8 cellular contexts compared by ENCODE assay signal in the genomic region with DNA sequence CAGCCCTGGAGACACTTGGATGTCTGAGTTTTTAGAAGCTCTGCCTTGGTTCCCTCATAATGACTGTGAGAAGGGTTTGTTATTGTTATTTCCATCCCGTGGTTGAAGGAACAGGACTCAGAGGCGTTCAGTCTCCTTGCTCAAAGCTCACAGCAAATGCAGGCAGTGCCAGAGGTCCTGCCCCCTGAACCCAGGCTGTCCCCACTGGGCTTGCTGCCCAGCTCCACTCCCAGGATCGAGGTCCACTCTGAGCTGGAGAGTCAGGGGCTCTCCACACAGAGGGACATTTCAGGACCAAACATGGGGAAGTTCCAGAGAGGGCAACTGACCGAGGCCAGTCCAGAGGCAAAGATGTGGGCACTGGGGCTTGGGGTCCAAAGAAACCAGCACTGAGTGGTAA. TPM values are rescaled to one million over a fixed set of nuclear protein-coding genes. Genes with fewer than 3 reads are reported as not detected.
"Had no signal": no experiment of that assay in that cellular context is flagged by ENCODE, and none has a peak within 500 bp of the region (broad histone marks: within the 10 kb centered on the region; RNA-seq: fewer than 3 reads in every experiment).

No MANE protein-coding gene starts in this region.

- DNase-seq: H9, HCEC 1CT had no signal

- H3K27ac Mint-ChIP-seq: GM23338, H9, IgD-negative memory B cell had no signal

- H3K4me3 ChIP-seq: GM23338 had no signal

- H3K4me3 Mint-ChIP-seq: GM23338, H9, IgD-negative memory B cell had no signal

- H3K4me1 Mint-ChIP-seq: IgD-negative memory B cell had no signal

- ATAC-seq: GM23338 had no signal

- H3K4me2 ChIP-seq: GM23338 had no signal

- H2AFZ ChIP-seq: GM23338 had no signal

- H3K36me3 Mint-ChIP-seq: IgD-negative memory B cell had no signal

- FAIRE-seq: H1, H54 had no signal

- H3K27ac ChIP-seq: HL-60 had no signal

RNA-seq across cellular contexts. Expression of gene FGF4, which starts 14.8 kb away (rescaled TPM):
- total RNA-seq: HT1080 had no signal
- polyA plus RNA-seq: IgD-negative memory B cell had no signal

RNA-seq across cellular contexts. Expression of gene FGF19, which starts 56.5 kb away (rescaled TPM):
- total RNA-seq: HT1080 had no signal
- polyA plus RNA-seq: IgD-negative memory B cell had no signal

RNA-seq across cellular contexts. Expression of gene FGF3, which starts 58.9 kb away (rescaled TPM):
- total RNA-seq: H1, H9, HT1080 had no signal
- polyA plus RNA-seq: GM23338, H1, IgD-negative memory B cell had no signal
